ENCODE assay signal across 8 cellular contexts in genomic region chr2:217650716-217651360, GRCh38.
DNase-seq lines count a peak whose midpoint lies in the region; ATAC-seq and TF ChIP-seq lines count a peak whose summit lies in the region.

No MANE protein-coding gene starts in this region.

- no TSS peak for BruUV-seq in Calu3 (replicated peaks; lab: Mats Ljungman, UMichigan)

- H3K9me3 ChIP-seq in MG63 (no peaks in the 10 kb centered on the region), neural progenitor cell (ENCODE audit: low read depth) (no peaks in the 10 kb centered on the region)

- H3K9ac ChIP-seq in neural progenitor cell, result no peak overlapping the region

- CTCF ChIA-PET in Calu3 (lab: Charles Lee), result interaction anchor here (0.5 to 2.6 kb wide), 15 partner anchors 12 to 969 kb away, joined by 3 to 23 read pairs (median 5); no protein-coding TSS in a partner anchor

- H3K4me3 Mint-ChIP-seq in Calu3 (ENCODE audit: low read depth, unreplicated experiment) (peak overlapping the region; percentile 2), neural progenitor cell (no peak overlapping the region)
- no peak overlapping the region for H3K4me3 Mint-ChIP-seq in activated T-helper 17 cell treated with anti-CD3 and anti-CD28 coated beads, Interleukin-2, amount 50 U/mL, for 72 hours

- no peaks in the 10 kb centered on the region for H3K79me2 ChIP-seq in neural progenitor cell (ENCODE audit: low read depth)

- H3K27ac Mint-ChIP-seq in Calu3 (ENCODE audit: unreplicated experiment), result peak overlapping the region; percentile 40
- peak overlapping the region; percentile 59 for H3K27ac Mint-ChIP-seq in neural progenitor cell
- no peak overlapping the region for H3K27ac Mint-ChIP-seq in activated T-helper 17 cell treated with anti-CD3 and anti-CD28 coated beads, Interleukin-2, amount 50 U/mL, for 72 hours

- no peaks in the 10 kb centered on the region for H4K20me1 ChIP-seq in neural progenitor cell (ENCODE audit: low read depth)

- H3K4me1 Mint-ChIP-seq in Calu3 (ENCODE audit: low read depth, unreplicated experiment) (peaks cover 40% of the 10 kb centered on the region), neural progenitor cell (peaks cover 11% of the 10 kb centered on the region)
- H3K4me1 Mint-ChIP-seq in activated T-helper 17 cell treated with anti-CD3 and anti-CD28 coated beads, Interleukin-2, amount 50 U/mL, for 72 hours, result no peaks in the 10 kb centered on the region

- intact Hi-C loops in Calu3 (cut with micrococcal nuclease; ENCODE audit: unreplicated experiment), result loop anchor here (1.0 to 5.0 kb wide), 2 partner anchors 62 to 954 kb away; partner anchors contain the start of gene IGFBP5

- no peaks in the 10 kb centered on the region for H3K36me3 ChIP-seq in MG63
- H3K36me3 ChIP-seq in neural progenitor cell, result no peaks in the 10 kb centered on the region

- H3K36me3 Mint-ChIP-seq in Calu3 (ENCODE audit: insufficient read depth, unreplicated experiment), result no peaks in the 10 kb centered on the region
- no peaks in the 10 kb centered on the region for H3K36me3 Mint-ChIP-seq in neural progenitor cell
- no peaks in the 10 kb centered on the region for H3K36me3 Mint-ChIP-seq in activated T-helper 17 cell treated with anti-CD3 and anti-CD28 coated beads, Interleukin-2, amount 50 U/mL, for 72 hours (ENCODE audit: low read depth)

- H3F3A ChIP-seq in neural progenitor cell (ENCODE audit: low read depth), result no peaks in the 10 kb centered on the region

- H3K9me3 Mint-ChIP-seq in Calu3 (ENCODE audit: low read depth, unreplicated experiment) (peaks cover 4% of the 10 kb centered on the region), neural progenitor cell (no peaks in the 10 kb centered on the region)
- no peaks in the 10 kb centered on the region for H3K9me3 Mint-ChIP-seq in activated T-helper 17 cell treated with anti-CD3 and anti-CD28 coated beads, Interleukin-2, amount 50 U/mL, for 72 hours

- peak; percentile 74 for DNase-seq in Calu3
- DNase-seq in GM19240 (ENCODE audit: insufficient read length, low spot score), result peak; percentile 70
- peak; percentile 19 for DNase-seq in MG63
- peak; percentile 65 for DNase-seq in SKM-1 treated with dmso at 0.1 percent for 144 hours (lab: John Stamatoyannopoulos, UW; ENCODE audit: unreplicated experiment)
- DNase-seq in fibroblast of peridontal ligament (ENCODE audit: extremely low read depth), result peak; percentile 70
- DNase-seq in neural progenitor cell (ENCODE audit: low spot score), result peak; percentile 83

- H3K27me3 ChIP-seq in MG63, result no peaks in the 10 kb centered on the region
- no peaks in the 10 kb centered on the region for H3K27me3 ChIP-seq in neural progenitor cell

- ATAC-seq in activated T-helper 17 cell treated with anti-CD3 and anti-CD28 coated beads, Interleukin-2, amount 50 U/mL, for 72 hours (replicated peaks), result no peak
- ATAC-seq in HG02840 (IDR thresholded peaks at IDR 0.05; ENCODE audit: low FRiP score, unreplicated experiment), result no peak

- H3K4me1 ChIP-seq in neural progenitor cell, result peaks cover 14% of the 10 kb centered on the region

- H3K27me3 Mint-ChIP-seq in Calu3 (ENCODE audit: unreplicated experiment) (peaks cover under 1% of the 10 kb centered on the region), neural progenitor cell (ENCODE audit: insufficient read depth, low read depth) (no peaks in the 10 kb centered on the region)
- no peaks in the 10 kb centered on the region for H3K27me3 Mint-ChIP-seq in activated T-helper 17 cell treated with anti-CD3 and anti-CD28 coated beads, Interleukin-2, amount 50 U/mL, for 72 hours

- no peak overlapping the region for H2AFZ ChIP-seq in neural progenitor cell (replicated peaks)

- TF ChIP-seq CTCF in Calu3 (IDR thresholded peaks at IDR 0.05; ENCODE audit: unreplicated experiment) (peak; percentile 74), neural progenitor cell (IDR thresholded peaks at IDR 0.05) (peak; percentile 80)

- H3K27ac ChIP-seq in neural progenitor cell, result no peak overlapping the region

- H3K4me3 ChIP-seq in MG63 (no peak overlapping the region), neural progenitor cell (no peak overlapping the region)

- no peak overlapping the region for H3K4me2 ChIP-seq in neural progenitor cell

Comparison
In these comparisons a context has a peak if more than half of its experiments do, and no peak if none do; other contexts are left out.
1. DNase-seq: peak in every context shown above with its lines; median percentile 83 in neural progenitor cell; 74 in Calu3; 70 in GM19240; 70 in fibroblast of peridontal ligament; 65 in SKM-1 treated with dmso at 0.1 percent for 144 hours; 19 in MG63.